Comparison of ENCODE assay signal across 2 cellular contexts in genomic region chr2:117980381-117980780, GRCh38.
TF ChIP-seq lines count a peak whose summit lies in the region.

No MANE protein-coding gene starts in this region.

TF ChIP-seq in IMR-90, 13 proteins besides CTCF, POLR2A, EP300 and RAD21:
- TF ChIP-seq CEBPB (IDR thresholded peaks at IDR 0.05; ENCODE audit: low read depth, low read length) (peak; percentile 66), MAZ (IDR thresholded peaks at IDR 0.05; ENCODE audit: borderline replicate concordance, low read depth, low read length) (no peak), ELK1 (IDR thresholded peaks at IDR 0.05; ENCODE audit: borderline replicate concordance, low read depth, low read length) (no peak), MAFK (IDR thresholded peaks at IDR 0.05; ENCODE audit: low read depth, low read length) (no peak), MXI1 (IDR thresholded peaks at IDR 0.05; ENCODE audit: borderline replicate concordance, low read depth, low read length) (no peak)
TF ChIP-seq in IMR-90: peak in this region for 1.

TF ChIP-seq in GM12891, 5 proteins besides CTCF, POLR2A, EP300 and RAD21:
- no peak for TF ChIP-seq POLR2AphosphoS5 (IDR thresholded peaks at IDR 0.05; ENCODE audit: low read depth, low read length)
- no peak for TF ChIP-seq POU2F2 (IDR thresholded peaks at IDR 0.05; ENCODE audit: low read depth, low read length)
- no peak for TF ChIP-seq PAX5 (IDR thresholded peaks at IDR 0.05; ENCODE audit: insufficient read depth, low read length, severe bottlenecking)
- no peak for TF ChIP-seq SPI1 (IDR thresholded peaks at IDR 0.05; ENCODE audit: low read depth, low read length)
- TF ChIP-seq TAF1 (IDR thresholded peaks at IDR 0.05; ENCODE audit: low read depth, low read length) = no peak
